In the genomic region with DNA sequence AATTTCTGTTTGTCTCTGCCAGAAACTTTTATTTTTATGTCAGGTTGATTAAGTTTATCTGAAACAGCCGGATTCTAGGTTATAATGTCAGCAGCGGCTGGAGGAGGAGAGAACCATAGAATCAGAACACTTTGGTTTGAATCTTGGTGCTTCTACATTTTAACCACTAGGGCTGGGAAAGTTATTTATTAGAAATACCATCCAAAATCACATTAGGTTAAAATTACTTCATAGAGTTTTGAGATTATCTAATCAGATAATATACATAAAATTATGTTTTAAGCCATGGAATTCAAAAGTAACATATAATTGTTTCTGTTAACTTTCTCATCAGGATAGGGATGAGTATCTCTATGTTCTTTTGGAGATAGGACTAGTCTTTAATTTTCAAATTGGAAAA, we compare ENCODE assay signal across 25 cellular contexts.
"Had no signal": no experiment of that assay in that cellular context is flagged by ENCODE, and none has a peak within 500 bp of the region (broad histone marks: within the 10 kb centered on the region; RNA-seq: fewer than 3 reads in every experiment).

No MANE protein-coding gene starts in this region.

- H3K36me3 ChIP-seq: esophagus squamous epithelium, prostate gland, right atrium auricular region, stomach, thyroid gland had no signal

- H3K4me2 ChIP-seq: smooth muscle cell had no signal

- H3K27me3 Mint-ChIP-seq: central memory CD8-positive, alpha-beta T cell; dendritic cell treated with granulocyte-macrophage colony-stimulating factor and Interleukin-4, amounts not matched to agents 40 ng/mL and 50 ng/mL, for 4 days; memory B cell; naive B cell; natural killer cell treated with Interleukin-12 subunit alpha and Interleukin-12 subunit beta and Interleukin-15 and Interleukin-18, amount 100 ng/mL, for 72 hours had no signal

- H3K27ac ChIP-seq: esophagus squamous epithelium, prostate gland, right atrium auricular region, stomach, thyroid gland had no signal

- H3K27me3 ChIP-seq: esophagus squamous epithelium, right atrium auricular region, stomach, thyroid gland had no signal

- H3K9me3 ChIP-seq: esophagus squamous epithelium, mucosa of descending colon, prostate gland, right atrium auricular region, stomach, thyroid gland had no signal

- H3K27ac Mint-ChIP-seq: dendritic cell treated with granulocyte-macrophage colony-stimulating factor and Interleukin-4, amounts not matched to agents 40 ng/mL and 50 ng/mL, for 4 days; memory B cell; mesothelial cell of epicardium; naive B cell; natural killer cell treated with Interleukin-12 subunit alpha and Interleukin-12 subunit beta and Interleukin-15 and Interleukin-18, amount 100 ng/mL, for 72 hours; stimulated activated effector memory CD8-positive, alpha-beta T cell treated with anti-CD3 and anti-CD28 coated beads, Interleukin-12 subunit alpha, Interleukin-12 subunit beta, amount 100 ng/mL, for 72 hours had no signal

- H3K9me3 Mint-ChIP-seq: dendritic cell treated with granulocyte-macrophage colony-stimulating factor and Interleukin-4, amounts not matched to agents 40 ng/mL and 50 ng/mL, for 4 days had no signal

- DNase-seq: effector CD8-positive, alpha-beta T cell; erythroblast; esophagus squamous epithelium; head of caudate nucleus; mucosa of descending colon; naive B cell; nucleus accumbens; stimulated activated CD4-positive, alpha-beta T cell treated with anti-CD3 and anti-CD28 coated beads, Interleukin-2, amount 100 ng/mL, for 24 hours; stimulated activated CD4-positive, alpha-beta T cell treated with anti-CD3 and anti-CD28 coated beads, Interleukin-4, amount 100 ng/mL, for 24 hours; stimulated activated naive CD4-positive, alpha-beta T cell treated with Interleukin-2 at 50 U/mL for 16 hours; stomach; thyroid gland; trophoblast cell had no signal

- H3K4me3 Mint-ChIP-seq: central memory CD8-positive, alpha-beta T cell; dendritic cell treated with granulocyte-macrophage colony-stimulating factor and Interleukin-4, amounts not matched to agents 40 ng/mL and 50 ng/mL, for 4 days; memory B cell; mesothelial cell of epicardium; naive B cell; natural killer cell treated with Interleukin-12 subunit alpha and Interleukin-12 subunit beta and Interleukin-15 and Interleukin-18, amount 100 ng/mL, for 72 hours; stimulated activated effector memory CD8-positive, alpha-beta T cell treated with anti-CD3 and anti-CD28 coated beads, Interleukin-12 subunit alpha, Interleukin-12 subunit beta, amount 100 ng/mL, for 72 hours had no signal

- H3K4me1 ChIP-seq: esophagus squamous epithelium, prostate gland, right atrium auricular region, stomach, thyroid gland had no signal

- H3K36me3 Mint-ChIP-seq: memory B cell; mesothelial cell of epicardium; naive B cell; natural killer cell treated with Interleukin-12 subunit alpha and Interleukin-12 subunit beta and Interleukin-15 and Interleukin-18, amount 100 ng/mL, for 72 hours; stimulated activated effector memory CD8-positive, alpha-beta T cell treated with anti-CD3 and anti-CD28 coated beads, Interleukin-12 subunit alpha, Interleukin-12 subunit beta, amount 100 ng/mL, for 72 hours had no signal

- H3K4me3 ChIP-seq: esophagus squamous epithelium, lung, mucosa of descending colon, prostate gland, right atrium auricular region, smooth muscle cell, stomach had no signal

- FAIRE-seq: keratinocyte, urothelium cell line had no signal

- H3K4me1 Mint-ChIP-seq: central memory CD8-positive, alpha-beta T cell; memory B cell; mesothelial cell of epicardium; naive B cell; stimulated activated effector memory CD8-positive, alpha-beta T cell treated with anti-CD3 and anti-CD28 coated beads, Interleukin-12 subunit alpha, Interleukin-12 subunit beta, amount 100 ng/mL, for 72 hours had no signal
